ENCODE assay signal across 9 cellular contexts in the genomic region with DNA sequence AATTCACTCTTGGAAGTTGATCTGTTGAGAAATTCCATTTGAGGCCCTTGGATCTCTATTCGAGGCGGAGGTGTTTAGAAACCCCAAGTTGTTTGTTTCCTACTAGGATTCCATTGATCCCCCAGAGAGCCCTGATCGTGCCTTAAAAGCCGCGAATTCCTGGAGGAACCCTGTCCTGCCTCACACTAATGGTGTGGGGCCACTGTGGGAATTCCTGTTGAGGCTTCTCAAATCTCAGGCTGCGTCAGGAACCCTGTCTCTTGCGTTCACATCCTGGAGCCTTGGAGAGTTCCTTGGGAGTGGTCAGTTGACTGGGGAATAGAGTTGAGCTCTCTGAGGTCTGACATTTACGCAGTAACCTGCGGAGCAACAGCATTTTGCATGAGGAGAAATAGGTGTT. TPM values are rescaled to one million over a fixed set of nuclear protein-coding genes. Genes with fewer than 3 reads are reported as not detected.
A peak's percentile ranks its signal among the peaks of the same experiment; 100 is the strongest.
DNase-seq lines count a peak whose midpoint lies in the region; ATAC-seq, FAIRE-seq and TF ChIP-seq lines count a peak whose summit lies in the region.
"Had no signal": no experiment of that assay in that cellular context is flagged by ENCODE, and none has a peak within 500 bp of the region (broad histone marks: within the 10 kb centered on the region; RNA-seq: fewer than 3 reads in every experiment).

No MANE protein-coding gene starts in this region.

- H3K4me1 ChIP-seq in SK-N-SH (ENCODE audit: control insufficient read depth in 1 of 2, insufficient read depth in 2 of 2, low read depth in 1 of 2, low read length in 1 of 2) = peaks cover 0 to 16% of the 10 kb centered on the region in 2 experiments; a peak in 1 of 4 replicates
- H3K4me1 ChIP-seq in K562 (replicated peaks in 1 of 2; ENCODE audit: control insufficient read depth in 2 of 2, insufficient read depth in 2 of 2, low read length in 2 of 2) = peaks cover 4 to 9% of the 10 kb centered on the region in 2 experiments; a peak in 3 of 5 replicates
- H3K4me1 ChIP-seq in left lung = peaks cover 0 to 11% of the 10 kb centered on the region in 2 donors

- peak overlapping the region; percentile 91 for H3K4me3 Mint-ChIP-seq in stimulated activated memory B cell treated with anti-CD40 and anti-IgM and Interleukin-4, amounts not matched to agents 10 μg/mL and 1 μg/mL and 100 μg/mL, for 72 hours

- TF ChIP-seq CTCF in SK-N-SH (IDR thresholded peaks at IDR 0.05) = no peak
- no peak for TF ChIP-seq CTCF in K562 (IDR thresholded peaks at IDR 0.05 in 2 of 3, conservative IDR thresholded peaks at IDR 0.05 in 1 of 3; ENCODE audit: insufficient read depth in 2 of 3, low read depth in 1 of 3, low read length in 3 of 3)
- TF ChIP-seq CTCF in left lung (IDR thresholded peaks at IDR 0.05) = no peak

- BruUV-seq in K562 (replicated peaks; lab: Mats Ljungman, UMichigan) = no TSS peak

- no peaks in the 10 kb centered on the region for H3K36me3 Mint-ChIP-seq in stimulated activated memory B cell treated with anti-CD40 and anti-IgM and Interleukin-4, amounts not matched to agents 10 μg/mL and 1 μg/mL and 100 μg/mL, for 72 hours

- peaks cover 4% of the 10 kb centered on the region for H3K9me3 Mint-ChIP-seq in stimulated activated memory B cell treated with anti-CD40 and anti-IgM and Interleukin-4, amounts not matched to agents 10 μg/mL and 1 μg/mL and 100 μg/mL, for 72 hours

- H3K79me2 ChIP-seq in SK-N-SH (ENCODE audit: insufficient read depth) (no peaks in the 10 kb centered on the region), K562 (ENCODE audit: control insufficient read depth, insufficient read depth, low read length) (no peaks in the 10 kb centered on the region)

- ATAC-seq in SK-N-SH treated with all-trans-retinoic acid at 6 μM for 48 hours (no peak), K562 (no peak), left lung (peak; percentile 12), HG03520 (IDR thresholded peaks at IDR 0.05; ENCODE audit: unreplicated experiment) (no peak), GM19351 (IDR thresholded peaks at IDR 0.05; ENCODE audit: unreplicated experiment) (no peak)
- ATAC-seq in stimulated activated memory B cell treated with anti-CD40 and anti-IgM and Interleukin-4, amounts not matched to agents 10 μg/mL and 1 μg/mL and 100 μg/mL, for 72 hours = no peak

- H3K9me2 ChIP-seq in SK-N-SH = no peaks in the 10 kb centered on the region

- in situ Hi-C loops in K562 (cut with MboI) = no loop called here

- TF ChIP-seq POLR2A in K562 (conservative IDR thresholded peaks at IDR 0.05) = no peak

- no peak for TF ChIP-seq EP300 in SK-N-SH (IDR thresholded peaks at IDR 0.05; ENCODE audit: borderline replicate concordance in 1 of 2, low read depth in 1 of 2, low read length in 1 of 2)
- TF ChIP-seq EP300 in K562 (IDR thresholded peaks at IDR 0.05; ENCODE audit: low read length) = no peak

- H3K9me3 ChIP-seq in SK-N-SH (no peaks in the 10 kb centered on the region), K562 (replicated peaks; ENCODE audit: control insufficient read depth, insufficient read depth, low read depth, low read length) (no peaks in the 10 kb centered on the region), left lung (no peaks in the 10 kb centered on the region)

- H3K27ac ChIP-seq in SK-N-SH (ENCODE audit: low read depth in 2 of 2, low read length in 1 of 2) (no peak overlapping the region), K562 (ENCODE audit: extremely low read depth, low read depth, low read length) (no peak overlapping the region), left lung (peak overlapping the region in 1 of 2 donors; percentile 55)

- H3K27me3 Mint-ChIP-seq in stimulated activated memory B cell treated with anti-CD40 and anti-IgM and Interleukin-4, amounts not matched to agents 10 μg/mL and 1 μg/mL and 100 μg/mL, for 72 hours = peaks cover 16% of the 10 kb centered on the region

- H3K4me2 ChIP-seq in SK-N-SH = peak overlapping the region; percentile 91
- no peak overlapping the region; the same call in 1 of the 2 replicates for H3K4me2 ChIP-seq in K562 (ENCODE audit: insufficient read depth, low read length)

- H3F3A ChIP-seq in SK-N-SH (replicated peaks; ENCODE audit: insufficient read depth) = peaks cover 4% of the 10 kb centered on the region

- intact Hi-C loops in K562 (cut with micrococcal nuclease) = loop anchor here (5.0 kb wide), 1 partner anchor 156 kb away; the partner anchor contains the start of gene CLDN12
- intact Hi-C loops in left lung (cut with DNase I) = no loop called here

- H3K4me1 Mint-ChIP-seq in stimulated activated memory B cell treated with anti-CD40 and anti-IgM and Interleukin-4, amounts not matched to agents 10 μg/mL and 1 μg/mL and 100 μg/mL, for 72 hours = peaks cover 34% of the 10 kb centered on the region

- CTCF ChIA-PET in SK-N-SH (lab: Yijun Ruan, JAX) (interaction anchor here (0.7 to 1.4 kb wide), 8 partner anchors 14 to 181 kb away, joined by 3 to 7 read pairs (median 4); partner anchors contain the start of genes STEAP1 and STEAP2), K562 (lab: Yijun Ruan, JAX; ENCODE audit: low intra/inter-chr PET ratio) (no interaction called here)

- H3K4me3 ChIP-seq in SK-N-SH (ENCODE audit: low read depth in 2 of 2, low read length in 1 of 2) (peak overlapping the region; percentile 76 to 86; a peak in 3 of 4 replicates), K562 (peak overlapping the region; percentile 67; the same call in 1 of the 2 replicates), left lung (peak overlapping the region; percentile 60 to 70)

- DNase-seq in SK-N-SH (no peak), K562 (ENCODE audit: extremely low read depth in 1 of 4, low spot score in 3 of 4) (no peak), left lung (no peak), NCI-H226 (no peak)
- DNase-seq: NCI-H1694 treated with DMSO at 0.1 percent for 48 hours had no signal

- 87% methylated on average over 9 of the region's 9 CpGs for WGBS in SK-N-SH (ENCODE audit: low lambda C conversion rate)
- 30% methylated on average over 9 of the region's 9 CpGs for WGBS in K562 (ENCODE audit: insufficient coverage, low coverage, missing lambda C conversion rate)

- POLR2A ChIA-PET in SK-N-SH (lab: Yijun Ruan, JAX) = no interaction called here
- POLR2A ChIA-PET in K562 (lab: Yijun Ruan, JAX) = no interaction called here

- H3K27ac Mint-ChIP-seq in stimulated activated memory B cell treated with anti-CD40 and anti-IgM and Interleukin-4, amounts not matched to agents 10 μg/mL and 1 μg/mL and 100 μg/mL, for 72 hours = no peak overlapping the region

- H3K9ac ChIP-seq in SK-N-SH = no peak overlapping the region
- no peak overlapping the region for H3K9ac ChIP-seq in K562 (ENCODE audit: insufficient read depth in 1 of 2, low read depth in 2 of 2, low read length in 2 of 2)

- FAIRE-seq in K562 (lab: Jason Lieb, UNC) = no peak

- no peak for TF ChIP-seq RAD21 in SK-N-SH (IDR thresholded peaks at IDR 0.05; ENCODE audit: low read length)
- no peak for TF ChIP-seq RAD21 in K562 (CRISPR knock-in tag; conservative IDR thresholded peaks at IDR 0.05 in 1 of 2, IDR thresholded peaks at IDR 0.05 in 1 of 2)

- H3K9me1 ChIP-seq in K562 (ENCODE audit: control insufficient read depth, insufficient read depth, low read length) = no peaks in the 10 kb centered on the region

- H3K36me3 ChIP-seq in SK-N-SH (replicated peaks in 1 of 2; ENCODE audit: control insufficient read depth in 1 of 2, insufficient read depth in 2 of 2, low read length in 1 of 2) (no peaks in the 10 kb centered on the region), K562 (ENCODE audit: control insufficient read depth, insufficient read depth, low read length) (no peaks in the 10 kb centered on the region), left lung (no peaks in the 10 kb centered on the region)

- H2AFZ ChIP-seq in SK-N-SH (ENCODE audit: low read depth) = peak overlapping the region; percentile 96; the same call in 1 of the 2 replicates
- peak overlapping the region; percentile 95 for H2AFZ ChIP-seq in K562 (ENCODE audit: low read depth, low read length)

- no peaks in the 10 kb centered on the region for H3K27me3 ChIP-seq in SK-N-SH (ENCODE audit: insufficient read depth)
- no peaks in the 10 kb centered on the region; a peak in 1 of 5 replicates for H3K27me3 ChIP-seq in K562 (ENCODE audit: control insufficient read depth in 2 of 2, insufficient read depth in 2 of 2, low read length in 2 of 2)
- peaks cover 0 to 38% of the 10 kb centered on the region in 2 donors for H3K27me3 ChIP-seq in left lung

- H4K20me1 ChIP-seq in SK-N-SH (ENCODE audit: insufficient read depth) (no peaks in the 10 kb centered on the region), K562 (replicated peaks; ENCODE audit: control insufficient read depth, insufficient read depth, low read length) (no peaks in the 10 kb centered on the region)

RNA-seq across cellular contexts. Expression of gene CFAP69, which starts 1.2 kb away (rescaled TPM):
- polyA plus RNA-seq in SK-N-SH (2012; rRNA removed) = 2.3 and 2.8 TPM in 2 replicates
- polyA plus RNA-seq in SK-N-SH (2012; cell fraction: cytosol; rRNA removed) = 1.5 and 2.3 TPM in 2 replicates
- polyA plus RNA-seq in SK-N-SH (2012; cell fraction: nucleus; rRNA removed) = 6.5 and 15.5 TPM in 2 replicates
- 5.7 and 9.6 TPM in 2 replicates for total RNA-seq in K562 (2011; cell fraction: chromatin; rRNA removed; ENCODE audit: low replicate concordance)
- 2.7 and 3.4 TPM in 2 replicates for total RNA-seq in K562 (2011; cell fraction: nucleolus; rRNA removed)
- 1.7 and 2.1 TPM in 2 replicates for total RNA-seq in K562 (2011; cell fraction: nucleoplasm; rRNA removed)
- total RNA-seq in K562 (2014; rRNA removed) = 3.2 and 5.4 TPM in 2 replicates
- total RNA-seq in K562 (2014; rRNA removed; fragmentation: Illumina TruSeq; extraction: Trizol) = 1.8 and 2.4 TPM in 2 replicates
- 1.1 and 1.3 TPM in 2 replicates for total RNA-seq in K562 (2015; rRNA removed; fragmentation: Illumina TruSeq; extraction: Trizol)
- total RNA-seq in K562 (2021) = 1.3 and 2.3 TPM in 2 replicates
- polyA plus RNA-seq in K562 (2011; rRNA removed) = 0.77 and 1.7 TPM in 2 replicates
- polyA plus RNA-seq in K562 (2011; cell fraction: cytosol; rRNA removed) = 0.12 and 1.3 TPM in 2 replicates
- polyA plus RNA-seq in K562 (2011; cell fraction: nucleus; rRNA removed) = 3.5 and 5.8 TPM in 2 replicates
- polyA plus RNA-seq in K562 (2012) = 0.86 and 1.1 TPM in 2 replicates
- 1.1 and 1.2 TPM in 2 replicates for polyA plus RNA-seq in K562 (2014; fragmentation: Illumina TruSeq; extraction: Trizol)
- polyA plus RNA-seq in K562 (2014; fragmentation: Nextera tagmentation; extraction: Ambion mirVana) = under 1 TPM; 0.24 to 0.84 TPM
- polyA plus RNA-seq in K562 (2014; rRNA removed) = 1.5 and 5.1 TPM in 2 replicates
- 2.4 and 2.6 TPM in 2 replicates for polyA minus RNA-seq in K562 (2011; rRNA and poly(A)+ RNA removed)
- polyA minus RNA-seq in K562 (2011; cell fraction: cytosol; rRNA and poly(A)+ RNA removed) = 0.76 TPM in 1 of 2 replicates, not detected in the other
- polyA minus RNA-seq in K562 (2011; cell fraction: nucleus; rRNA and poly(A)+ RNA removed) = 3.7 and 12.4 TPM in 2 replicates
- 1 to 10 TPM; 4.5 to 5.0 TPM for total RNA-seq in left lung

RNA-seq across cellular contexts. Expression of gene STEAP2, which starts 34.6 kb away (rescaled TPM):
- 6.6 and 9.5 TPM in 2 replicates for polyA plus RNA-seq in SK-N-SH (2012; rRNA removed)
- 8.3 and 9.0 TPM in 2 replicates for polyA plus RNA-seq in SK-N-SH (2012; cell fraction: cytosol; rRNA removed)
- polyA plus RNA-seq in SK-N-SH (2012; cell fraction: nucleus; rRNA removed) = 12.0 and 18.2 TPM in 2 replicates
- not detected in 2 replicates for total RNA-seq in K562 (2011; cell fraction: chromatin; rRNA removed; ENCODE audit: low replicate concordance)
- total RNA-seq in K562 (2011; cell fraction: nucleolus; rRNA removed) = not detected in 2 replicates
- total RNA-seq in K562 (2011; cell fraction: nucleoplasm; rRNA removed) = not detected in 2 replicates
- not detected in 2 replicates for total RNA-seq in K562 (2014; rRNA removed)
- total RNA-seq in K562 (2014; rRNA removed; fragmentation: Illumina TruSeq; extraction: Trizol) = not detected in 2 replicates
- not detected in 2 replicates for total RNA-seq in K562 (2015; rRNA removed; fragmentation: Illumina TruSeq; extraction: Trizol)
- total RNA-seq in K562 (2021) = 0.02 and 0.04 TPM in 2 replicates
- not detected in 2 replicates for polyA plus RNA-seq in K562 (2011; rRNA removed)
- not detected in 2 replicates for polyA plus RNA-seq in K562 (2011; cell fraction: cytosol; rRNA removed)
- not detected in 2 replicates for polyA plus RNA-seq in K562 (2011; cell fraction: nucleus; rRNA removed)
- polyA plus RNA-seq in K562 (2012) = 0.03 and 0.10 TPM in 2 replicates
- polyA plus RNA-seq in K562 (2014; fragmentation: Illumina TruSeq; extraction: Trizol) = not detected in 2 replicates
- polyA plus RNA-seq in K562 (2014; fragmentation: Nextera tagmentation; extraction: Ambion mirVana) = under 1 TPM in 1 of 2 experiments, not detected in 1; 0.03 TPM
- polyA plus RNA-seq in K562 (2014; rRNA removed) = not detected in 2 replicates
- not detected in 2 replicates for polyA minus RNA-seq in K562 (2011; rRNA and poly(A)+ RNA removed)
- polyA minus RNA-seq in K562 (2011; cell fraction: cytosol; rRNA and poly(A)+ RNA removed) = not detected in 2 replicates
- under 0.01 TPM in 1 of 2 replicates, not detected in the other for polyA minus RNA-seq in K562 (2011; cell fraction: nucleus; rRNA and poly(A)+ RNA removed)
- 10 to 100 TPM; 22.9 to 24.6 TPM for total RNA-seq in left lung

Comparison
In these comparisons a context has a peak if more than half of its experiments do, and no peak if none do; other contexts are left out.
1. RNA of gene STEAP2, which starts 34.6 kb away (total RNA-seq): 22.9 to 24.6 TPM in left lung; 0.02 to 0.04 TPM in K562; every median in the first group is over 10 times any median in the second.
2. Peak in every context shown above with its lines, with median percentiles within 50 percentile points of each other: H3K4me3 ChIP-seq.